Comparison of ENCODE assay signal across 8 cellular contexts in the genomic region with DNA sequence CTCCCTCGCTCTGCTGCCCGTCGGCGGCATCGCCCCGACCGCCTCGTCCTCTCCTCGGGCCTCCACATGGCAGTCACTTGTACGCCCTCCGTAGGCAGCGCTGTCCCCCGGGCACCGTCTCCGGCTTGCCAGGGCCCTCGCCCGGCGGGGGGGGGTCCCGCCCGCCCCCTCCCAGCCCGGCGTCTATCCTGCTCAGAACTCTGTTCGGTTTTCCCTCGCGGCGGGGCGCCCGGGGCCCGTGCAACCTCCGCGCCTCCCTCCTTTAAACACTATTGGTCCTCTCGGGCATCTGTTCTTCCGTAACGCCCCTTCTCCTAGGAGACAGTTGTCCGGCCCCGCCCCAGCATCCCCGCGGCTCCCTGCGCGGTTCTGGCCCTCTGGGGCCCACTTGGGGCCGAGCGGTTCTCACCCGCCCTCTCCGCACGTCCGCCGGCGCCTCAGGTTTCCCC.
DNase-seq lines count a peak whose midpoint lies in the region; ATAC-seq and TF ChIP-seq lines count a peak whose summit lies in the region.

No MANE protein-coding gene starts in this region.

- POLR2A ChIA-PET in AG04449 (lab: Yijun Ruan, JAX), result interaction anchor here (0.9 kb wide), 1 partner anchor 59 kb away, joined by 4 read pairs; no protein-coding TSS in a partner anchor

- TF ChIP-seq CTCF in AG04449 (IDR thresholded peaks at IDR 0.05; ENCODE audit: insufficient read depth, low read length, missing control alignments) (no peak), choroid plexus epithelial cell (conservative IDR thresholded peaks at IDR 0.05; ENCODE audit: low read depth, low read length) (no peak)

- CTCF ChIA-PET in AG04449 (lab: Yijun Ruan, JAX), result interaction anchor here (3.9 kb wide), 1 partner anchor 18 kb away, joined by 20 read pairs; no protein-coding TSS in a partner anchor

- H3K4me3 ChIP-seq in AG04449 (ENCODE audit: low read depth, low read length) (peak overlapping the region; percentile 80), choroid plexus epithelial cell (ENCODE audit: low read depth, low read length) (peak overlapping the region; percentile 78)

- DNase-seq in AG04449 (ENCODE audit: low read depth, low spot score) (no peak), NCI-H2227 (lab: John Stamatoyannopoulos, UW; ENCODE audit: unreplicated experiment) (peak; percentile 78), choroid plexus epithelial cell (ENCODE audit: low read depth) (peak; percentile 79), left kidney (ENCODE audit: low read depth, low spot score) (peak; percentile 79)
- DNase-seq in activated CD4-positive, alpha-beta T cell treated with anti-CD3 and anti-CD28 coated beads for 24 hours (ENCODE audit: low read depth in 2 of 2), result peak; percentile 48 to 65
- peak; percentile 56 for DNase-seq in stimulated activated CD4-positive, alpha-beta T cell treated with anti-CD3 and anti-CD28 coated beads, Interleukin-1b, Interleukin-23, amount 100 ng/mL, for 48 hours

- ATAC-seq in GM18870 (IDR thresholded peaks at IDR 0.05; ENCODE audit: unreplicated experiment) (peak; percentile 43), HG03135 (IDR thresholded peaks at IDR 0.05; ENCODE audit: unreplicated experiment) (peak; percentile 45)
